35 cellular contexts compared by ENCODE assay signal in genomic region chr4:6525474-6525873, GRCh38. TPM values are rescaled to one million over a fixed set of nuclear protein-coding genes. Genes with fewer than 3 reads are reported as not detected.
"Had no signal": no experiment of that assay in that cellular context is flagged by ENCODE, and none has a peak within 500 bp of the region (broad histone marks: within the 10 kb centered on the region; RNA-seq: fewer than 3 reads in every experiment).

No MANE protein-coding gene starts in this region.

- H3K4me1 ChIP-seq: body of pancreas, breast epithelium had no signal

- H3K4me1 Mint-ChIP-seq: activated B cell treated with CpG ODN at 0.5 μM for 24 hours; activated CD4-positive, alpha-beta T cell treated with anti-CD3 and anti-CD28 coated beads, Interleukin-2, amount 10 ng/mL, durations not matched to agents 24 days and 14 days; activated naive CD8-positive, alpha-beta T cell treated with anti-CD3 and anti-CD28 coated beads, Interleukin-2, amount 10 ng/mL, durations not matched to agents 7 days and 5 days; activated naive CD8-positive, alpha-beta T cell treated with anti-CD3 and anti-CD28 coated beads, Interleukin-2, amount 50 U/mL, for 24 hours; activated T-helper 17 cell treated with anti-CD3 and anti-CD28 coated beads, Interleukin-2, amount 50 U/mL, for 72 hours had no signal

- H3K27me3 Mint-ChIP-seq: activated CD4-positive, alpha-beta T cell treated with anti-CD3 and anti-CD28 coated beads, Interleukin-2, amount 10 ng/mL, durations not matched to agents 24 days and 14 days; activated CD8-positive, alpha-beta T cell treated with anti-CD3 and anti-CD28 coated beads for 36 hours had no signal

- H3K27ac ChIP-seq: body of pancreas, brain microvascular endothelial cell, breast epithelium, VCaP had no signal

- H3K4me3 ChIP-seq: body of pancreas, breast epithelium had no signal

- H3K36me3 ChIP-seq: brain microvascular endothelial cell, breast epithelium had no signal

- H3K4me3 Mint-ChIP-seq: activated B cell treated with CpG ODN at 0.5 μM for 24 hours; activated CD4-positive, alpha-beta memory T cell treated with anti-CD3 and anti-CD28 coated beads for 36 hours; activated CD4-positive, alpha-beta T cell treated with anti-CD3 and anti-CD28 coated beads, Interleukin-2, amount 10 ng/mL, durations not matched to agents 24 days and 14 days; activated CD8-positive, alpha-beta T cell treated with anti-CD3 and anti-CD28 coated beads for 36 hours; activated naive CD4-positive, alpha-beta T cell treated with anti-CD3 and anti-CD28 coated beads for 36 hours; activated naive CD8-positive, alpha-beta T cell; activated naive CD8-positive, alpha-beta T cell treated with anti-CD3 and anti-CD28 coated beads, Interleukin-2, amount 10 ng/mL, durations not matched to agents 7 days and 5 days; activated naive CD8-positive, alpha-beta T cell treated with anti-CD3 and anti-CD28 coated beads, Interleukin-2, amount 50 U/mL, for 24 hours; activated T-cell treated with anti-CD3 and anti-CD28 coated beads, Interleukin-2, amount 50 U/mL, for 4 hours; activated T-cell treated with anti-CD3 and anti-CD28 coated beads, Interleukin-2, amount 50 U/mL, for 72 hours; activated T-helper 1 cell treated with anti-CD3 and anti-CD28 coated beads, Interleukin-12 subunit alpha, Interleukin-12 subunit beta, Interleukin-2, Interleukin-4 antibody, amounts not matched to agents 30 ng/mL and 10 ng/mL and 1 ng/mL, durations not matched to agents 14 hours and 24 hours and 36 hours; activated T-helper 17 cell treated with anti-CD3 and anti-CD28 coated beads, Interleukin-2, amount 50 U/mL, for 72 hours; T-helper 1 cell treated with Interleukin-12 subunit alpha and Interleukin-12 subunit beta and Interleukin-4 antibody, amounts not matched to agents 30 μg/mL and 1 μg/mL, for 36 hours; T-helper 2 cell treated with Interferon-gamma antibody and Interleukin-4, amounts not matched to agents 5 μg/mL and 100 μg/mL, for 36 hours had no signal

- H3K9me3 Mint-ChIP-seq: activated B cell treated with CpG ODN at 0.5 μM for 24 hours; activated CD4-positive, alpha-beta memory T cell treated with anti-CD3 and anti-CD28 coated beads for 36 hours; activated CD4-positive, alpha-beta T cell treated with anti-CD3 and anti-CD28 coated beads, Interleukin-2, amount 10 ng/mL, durations not matched to agents 24 days and 14 days; activated CD8-positive, alpha-beta T cell treated with anti-CD3 and anti-CD28 coated beads for 36 hours; activated naive CD4-positive, alpha-beta T cell treated with anti-CD3 and anti-CD28 coated beads for 36 hours; activated naive CD8-positive, alpha-beta T cell treated with anti-CD3 and anti-CD28 coated beads, Interleukin-2, amount 10 ng/mL, durations not matched to agents 7 days and 5 days; activated naive CD8-positive, alpha-beta T cell treated with anti-CD3 and anti-CD28 coated beads, Interleukin-2, amount 50 U/mL, for 24 hours; activated T-cell treated with anti-CD3 and anti-CD28 coated beads, Interleukin-2, amount 50 U/mL, for 4 hours; activated T-cell treated with anti-CD3 and anti-CD28 coated beads, Interleukin-2, amount 50 U/mL, for 72 hours; activated T-helper 1 cell treated with anti-CD3 and anti-CD28 coated beads, Interleukin-12 subunit alpha, Interleukin-12 subunit beta, Interleukin-2, Interleukin-4 antibody, amounts not matched to agents 30 ng/mL and 10 ng/mL and 1 ng/mL, durations not matched to agents 14 hours and 24 hours and 36 hours; activated T-helper 17 cell treated with anti-CD3 and anti-CD28 coated beads, Interleukin-2, amount 50 U/mL, for 72 hours; T-helper 1 cell treated with Interleukin-12 subunit alpha and Interleukin-12 subunit beta and Interleukin-4 antibody, amounts not matched to agents 30 μg/mL and 1 μg/mL, for 36 hours; T-helper 2 cell treated with Interferon-gamma antibody and Interleukin-4, amounts not matched to agents 5 μg/mL and 100 μg/mL, for 36 hours had no signal

- H3K27ac Mint-ChIP-seq: activated B cell treated with CpG ODN at 0.5 μM for 24 hours; activated CD4-positive, alpha-beta memory T cell treated with anti-CD3 and anti-CD28 coated beads for 36 hours; activated CD4-positive, alpha-beta T cell treated with anti-CD3 and anti-CD28 coated beads, Interleukin-2, amount 10 ng/mL, durations not matched to agents 24 days and 14 days; activated CD8-positive, alpha-beta T cell treated with anti-CD3 and anti-CD28 coated beads for 36 hours; activated naive CD4-positive, alpha-beta T cell treated with anti-CD3 and anti-CD28 coated beads for 36 hours; activated naive CD8-positive, alpha-beta T cell; activated naive CD8-positive, alpha-beta T cell treated with anti-CD3 and anti-CD28 coated beads, Interleukin-2, amount 10 ng/mL, durations not matched to agents 7 days and 5 days; activated naive CD8-positive, alpha-beta T cell treated with anti-CD3 and anti-CD28 coated beads, Interleukin-2, amount 50 U/mL, for 24 hours; activated T-cell treated with anti-CD3 and anti-CD28 coated beads, Interleukin-2, amount 50 U/mL, for 72 hours; activated T-helper 1 cell treated with anti-CD3 and anti-CD28 coated beads, Interleukin-12 subunit alpha, Interleukin-12 subunit beta, Interleukin-2, Interleukin-4 antibody, amounts not matched to agents 30 ng/mL and 10 ng/mL and 1 ng/mL, durations not matched to agents 14 hours and 24 hours and 36 hours; activated T-helper 17 cell treated with anti-CD3 and anti-CD28 coated beads, Interleukin-2, amount 50 U/mL, for 72 hours; T-helper 1 cell treated with Interleukin-12 subunit alpha and Interleukin-12 subunit beta and Interleukin-4 antibody, amounts not matched to agents 30 μg/mL and 1 μg/mL, for 36 hours; T-helper 2 cell treated with Interferon-gamma antibody and Interleukin-4, amounts not matched to agents 5 μg/mL and 100 μg/mL, for 36 hours had no signal

- H3K36me3 Mint-ChIP-seq: activated CD4-positive, alpha-beta memory T cell treated with anti-CD3 and anti-CD28 coated beads for 36 hours; activated naive CD8-positive, alpha-beta T cell; activated naive CD8-positive, alpha-beta T cell treated with anti-CD3 and anti-CD28 coated beads, Interleukin-2, amount 10 ng/mL, durations not matched to agents 7 days and 5 days had no signal

- DNase-seq: activated B cell treated with CpG ODN at 0.5 μM for 24 hours; activated CD4-positive, alpha-beta memory T cell treated with anti-CD3 and anti-CD28 coated beads for 36 hours; activated CD4-positive, alpha-beta T cell treated with anti-CD3 and anti-CD28 coated beads for 4 hours; activated CD4-positive, alpha-beta T cell treated with anti-CD3 and anti-CD28 coated beads, Interleukin-2, amount 10 ng/mL, durations not matched to agents 24 days and 14 days; activated CD4-positive, alpha-beta T cell treated with anti-CD3 and anti-CD28 coated beads, Interleukin-2, amount 50 U/mL, for 1 hour; activated CD4-positive, alpha-beta T cell treated with anti-CD3 and anti-CD28 coated beads, Interleukin-2, amount 50 U/mL, for 4 hours; activated CD4-positive, CD25-positive, alpha-beta regulatory T cell treated with anti-CD3 and anti-CD28 coated beads, Interleukin-2, amount 50 U/mL, for 72 hours; activated CD8-positive, alpha-beta memory T cell treated with anti-CD3 and anti-CD28 coated beads, Interleukin-2, amount 50 U/mL, for 4 hours; activated CD8-positive, alpha-beta T cell treated with anti-CD3 and anti-CD28 coated beads for 36 hours; activated gamma-delta T cell treated with Interleukin-2 at 50 U/mL for 16 hours; activated naive CD4-positive, alpha-beta T cell; activated naive CD4-positive, alpha-beta T cell treated with anti-CD3 and anti-CD28 coated beads for 36 hours; activated naive CD4-positive, alpha-beta T cell treated with anti-CD3 and anti-CD28 coated beads, Interleukin-2, amount 50 U/mL, for 16 hours; activated naive CD8-positive, alpha-beta T cell treated with anti-CD3 and anti-CD28 coated beads, Interleukin-2, amount 10 ng/mL, durations not matched to agents 7 days and 5 days; activated naive CD8-positive, alpha-beta T cell treated with anti-CD3 and anti-CD28 coated beads, Interleukin-2, amount 50 U/mL, for 24 hours; activated T-cell treated with anti-CD3 and anti-CD28 coated beads for 4 hours; activated T-cell treated with anti-CD3 and anti-CD28 coated beads, Interleukin-2, amount 50 U/mL, for 1 hour; activated T-cell treated with anti-CD3 and anti-CD28 coated beads, Interleukin-2, amount 50 U/mL, for 4 hours; activated T-cell treated with anti-CD3 and anti-CD28 coated beads, Interleukin-2, amount 50 U/mL, for 72 hours; amygdala; aorta; body of pancreas; brain microvascular endothelial cell; central memory CD4-positive, alpha-beta T cell; T-helper 1 cell; T-helper 2 cell; T-helper 9 cell had no signal

- H3K27me3 ChIP-seq: body of pancreas, brain microvascular endothelial cell, breast epithelium had no signal

RNA-seq across cellular contexts. Expression of gene PPP2R2C, which starts 53.1 kb away (rescaled TPM):
- total RNA-seq: activated B cell treated with CpG ODN at 0.5 μM for 24 hours; activated CD4-positive, alpha-beta memory T cell treated with anti-CD3 and anti-CD28 coated beads for 36 hours; activated CD4-positive, alpha-beta T cell treated with anti-CD3 and anti-CD28 coated beads, Interleukin-2, amount 10 ng/mL, durations not matched to agents 24 days and 14 days; activated CD8-positive, alpha-beta memory T cell treated with anti-CD3 and anti-CD28 coated beads for 36 hours; activated CD8-positive, alpha-beta T cell treated with anti-CD3 and anti-CD28 coated beads for 36 hours; activated naive CD4-positive, alpha-beta T cell treated with anti-CD3 and anti-CD28 coated beads for 36 hours; activated naive CD8-positive, alpha-beta T cell treated with anti-CD3 and anti-CD28 coated beads, Interleukin-2, amount 10 ng/mL, durations not matched to agents 7 days and 5 days; activated T-cell treated with anti-CD3 and anti-CD28 coated beads, Interleukin-2, amount 50 U/mL, for 4 hours; activated T-cell treated with anti-CD3 and anti-CD28 coated beads, Interleukin-2, amount 50 U/mL, for 72 hours; activated T-helper 1 cell treated with anti-CD3 and anti-CD28 coated beads, Interleukin-12 subunit alpha, Interleukin-12 subunit beta, Interleukin-2, Interleukin-4 antibody, amounts not matched to agents 30 ng/mL and 10 ng/mL and 1 ng/mL, durations not matched to agents 14 hours and 24 hours and 36 hours; activated T-helper 17 cell treated with anti-CD3 and anti-CD28 coated beads, Interleukin-2, amount 50 U/mL, for 72 hours had no signal
